ENCODE assay signal across 13 cellular contexts in genomic region chr6:3370361-3371221, GRCh38.
DNase-seq lines count a peak whose midpoint lies in the region; ATAC-seq and TF ChIP-seq lines count a peak whose summit lies in the region.
"Had no signal": no experiment of that assay in that cellular context is flagged by ENCODE, and none has a peak within 500 bp of the region (broad histone marks: within the 10 kb centered on the region; RNA-seq: fewer than 3 reads in every experiment).

No MANE protein-coding gene starts in this region.

- H3K9me3 ChIP-seq in CD4-positive, alpha-beta memory T cell (ENCODE audit: control insufficient read depth in 1 of 2, low read length in 2 of 2), result no peaks in the 10 kb centered on the region
- H3K9me3 ChIP-seq in body of pancreas, result no peaks in the 10 kb centered on the region
- H3K9me3 ChIP-seq in prostate gland, result no peaks in the 10 kb centered on the region

- peaks cover 34% of the 10 kb centered on the region for H3K4me1 ChIP-seq in CD4-positive, alpha-beta memory T cell (ENCODE audit: insufficient read depth, low read length)
- H3K4me1 ChIP-seq in body of pancreas (peaks cover 46% of the 10 kb centered on the region), prostate gland (replicated peaks) (peaks cover 8% of the 10 kb centered on the region)

- peak; percentile 70 to 82 (median 72) for DNase-seq in CD4-positive, alpha-beta memory T cell
- peak; percentile 63 for DNase-seq in LNCaP clone FGC (ENCODE audit: low read depth)
- DNase-seq in body of pancreas, result peak; percentile 56 to 71 (median 61)
- DNase-seq in mesothelial cell of epicardium (ENCODE audit: low spot score in 2 of 2, unreplicated experiment in 2 of 2), result no peak
- DNase-seq in activated CD8-positive, alpha-beta memory T cell treated with anti-CD3 and anti-CD28 coated beads for 24 hours, result no peak
- no peak for DNase-seq in prostate gland (ENCODE audit: low spot score)
- DNase-seq: activated T-cell treated with anti-CD3 and anti-CD28 coated beads, Interleukin-2, amount 50 U/mL, for 4 hours; NCI-H1092; NCI-H2227 treated with DMSO at 0.1 percent for 48 hours; OCI-M1 had no signal

- ATAC-seq in body of pancreas, result peak; percentile 76
- ATAC-seq in HG02610 (IDR thresholded peaks at IDR 0.05; ENCODE audit: unreplicated experiment), result no peak
- ATAC-seq: SK-N-SH treated with all-trans-retinoic acid at 6 μM for 48 hours had no signal

- H3K27ac ChIP-seq in CD4-positive, alpha-beta memory T cell (ENCODE audit: low read depth, low read length), result peak overlapping the region; percentile 51
- peak overlapping the region; percentile 37 to 82 (median 78) for H3K27ac ChIP-seq in body of pancreas
- no peak overlapping the region for H3K27ac ChIP-seq in prostate gland

- peaks cover 35 to 62% (median 38%) of the 10 kb centered on the region in 4 donors for H3K4me1 Mint-ChIP-seq in CD4-positive, alpha-beta memory T cell
- peaks cover 13% of the 10 kb centered on the region for H3K4me1 Mint-ChIP-seq in mesothelial cell of epicardium

- H3K36me3 ChIP-seq in CD4-positive, alpha-beta memory T cell (ENCODE audit: insufficient read depth, low read length), result no peaks in the 10 kb centered on the region
- no peaks in the 10 kb centered on the region for H3K36me3 ChIP-seq in body of pancreas (replicated peaks in 1 of 2; ENCODE audit: insufficient read depth in 1 of 2, low read depth in 2 of 2)
- no peaks in the 10 kb centered on the region for H3K36me3 ChIP-seq in prostate gland

- H3K4me3 ChIP-seq in CD4-positive, alpha-beta memory T cell (ENCODE audit: low read length in 2 of 2), result no peak overlapping the region
- H3K4me3 ChIP-seq in LNCaP clone FGC (ENCODE audit: low read depth, low read length), result no peak overlapping the region
- no peak overlapping the region for H3K4me3 ChIP-seq in body of pancreas
- no peak overlapping the region for H3K4me3 ChIP-seq in prostate gland

- POLR2A ChIA-PET in CD4-positive, alpha-beta memory T cell (lab: Charles Lee; ENCODE audit: partially characterized antibody), result interaction anchor here (1.2 to 2.5 kb wide), 2 partner anchors 12 to 15 kb away, joined by 4 to 8 read pairs; no protein-coding TSS in a partner anchor

- H3K27ac Mint-ChIP-seq in CD4-positive, alpha-beta memory T cell, result peak overlapping the region; percentile 86 to 98 (median 93)
- peak overlapping the region; percentile 34 for H3K27ac Mint-ChIP-seq in mesothelial cell of epicardium
- H3K27ac Mint-ChIP-seq: CD14-positive monocyte had no signal

- no peaks in the 10 kb centered on the region for H3K27me3 Mint-ChIP-seq in CD4-positive, alpha-beta memory T cell
- no peaks in the 10 kb centered on the region for H3K27me3 Mint-ChIP-seq in mesothelial cell of epicardium (ENCODE audit: low read depth)

- WGBS in body of pancreas, 2 donors, result 20 to 23% methylated on average over 13 to 15 of the region's 15 CpGs
- 69% methylated on average over 15 of the region's 15 CpGs for WGBS in prostate gland

- H3K27me3 ChIP-seq in CD4-positive, alpha-beta memory T cell (ENCODE audit: insufficient read depth, low read length), result no peaks in the 10 kb centered on the region
- H3K27me3 ChIP-seq in body of pancreas (no peaks in the 10 kb centered on the region), prostate gland (replicated peaks; ENCODE audit: insufficient read depth) (no peaks in the 10 kb centered on the region)

- TF ChIP-seq POLR2A in body of pancreas (IDR thresholded peaks at IDR 0.05) (peak in 1 of 3 donors; percentile 11), prostate gland (IDR thresholded peaks at IDR 0.05) (no peak)

- TF ChIP-seq CTCF in LNCaP clone FGC (IDR thresholded peaks at IDR 0.05; ENCODE audit: control insufficient read depth, extremely low read depth, insufficient read depth), result no peak
- peak in 3 of 7 experiments; percentile 4 to 32 (median 29) for TF ChIP-seq CTCF in body of pancreas (IDR thresholded peaks at IDR 0.05)
- no peak for TF ChIP-seq CTCF in mesothelial cell of epicardium (IDR thresholded peaks at IDR 0.05; ENCODE audit: unreplicated experiment)
- TF ChIP-seq CTCF in prostate gland (IDR thresholded peaks at IDR 0.05), result no peak

- no peaks in the 10 kb centered on the region for H3K9me3 Mint-ChIP-seq in CD4-positive, alpha-beta memory T cell
- H3K9me3 Mint-ChIP-seq in mesothelial cell of epicardium, result no peaks in the 10 kb centered on the region
- H3K9me3 Mint-ChIP-seq: activated T-cell treated with anti-CD3 and anti-CD28 coated beads, Interleukin-2, amount 50 U/mL, for 4 hours; CD14-positive monocyte had no signal

- intact Hi-C loops in CD4-positive, alpha-beta memory T cell (cut with micrococcal nuclease), result loop anchor here (1.0 kb wide), 1 partner anchor 14 kb away; no protein-coding TSS in a partner anchor
- intact Hi-C loops in body of pancreas (cut with DNase I) (no loop called here), prostate gland (cut with DNase I) (no loop called here)

- CTCF ChIA-PET in CD4-positive, alpha-beta memory T cell (lab: Charles Lee; ENCODE audit: partially characterized antibody), result interaction anchor here (0.8 to 1.2 kb wide), 3 partner anchors 9 to 41 kb away, joined by 3 to 4 read pairs (median 3); no protein-coding TSS in a partner anchor

- peak overlapping the region; percentile 1 to 67 (median 62) for H3K4me3 Mint-ChIP-seq in CD4-positive, alpha-beta memory T cell
- no peak overlapping the region for H3K4me3 Mint-ChIP-seq in mesothelial cell of epicardium
- H3K4me3 Mint-ChIP-seq: activated T-cell treated with anti-CD3 and anti-CD28 coated beads, Interleukin-2, amount 50 U/mL, for 4 hours had no signal

- H3K36me3 Mint-ChIP-seq in CD4-positive, alpha-beta memory T cell, result no peaks in the 10 kb centered on the region
- H3K36me3 Mint-ChIP-seq in mesothelial cell of epicardium, result no peaks in the 10 kb centered on the region
- H3K36me3 Mint-ChIP-seq: CD14-positive monocyte had no signal

Comparison
In these comparisons a context has a peak if more than half of its experiments do, and no peak if none do; other contexts are left out.
1. DNase-seq: peak in CD4-positive, alpha-beta memory T cell (5 of 5), LNCaP clone FGC (single experiment) and body of pancreas (4 of 4); none in mesothelial cell of epicardium (0 of 2), activated CD8-positive, alpha-beta memory T cell treated with anti-CD3 and anti-CD28 coated beads for 24 hours (single experiment) and prostate gland (single experiment).
2. H3K27ac ChIP-seq: peak in CD4-positive, alpha-beta memory T cell (single experiment) and body of pancreas (4 of 4); none in prostate gland (0 of 2).